ENCODE assay signal across 1 cellular context in the genomic region with DNA sequence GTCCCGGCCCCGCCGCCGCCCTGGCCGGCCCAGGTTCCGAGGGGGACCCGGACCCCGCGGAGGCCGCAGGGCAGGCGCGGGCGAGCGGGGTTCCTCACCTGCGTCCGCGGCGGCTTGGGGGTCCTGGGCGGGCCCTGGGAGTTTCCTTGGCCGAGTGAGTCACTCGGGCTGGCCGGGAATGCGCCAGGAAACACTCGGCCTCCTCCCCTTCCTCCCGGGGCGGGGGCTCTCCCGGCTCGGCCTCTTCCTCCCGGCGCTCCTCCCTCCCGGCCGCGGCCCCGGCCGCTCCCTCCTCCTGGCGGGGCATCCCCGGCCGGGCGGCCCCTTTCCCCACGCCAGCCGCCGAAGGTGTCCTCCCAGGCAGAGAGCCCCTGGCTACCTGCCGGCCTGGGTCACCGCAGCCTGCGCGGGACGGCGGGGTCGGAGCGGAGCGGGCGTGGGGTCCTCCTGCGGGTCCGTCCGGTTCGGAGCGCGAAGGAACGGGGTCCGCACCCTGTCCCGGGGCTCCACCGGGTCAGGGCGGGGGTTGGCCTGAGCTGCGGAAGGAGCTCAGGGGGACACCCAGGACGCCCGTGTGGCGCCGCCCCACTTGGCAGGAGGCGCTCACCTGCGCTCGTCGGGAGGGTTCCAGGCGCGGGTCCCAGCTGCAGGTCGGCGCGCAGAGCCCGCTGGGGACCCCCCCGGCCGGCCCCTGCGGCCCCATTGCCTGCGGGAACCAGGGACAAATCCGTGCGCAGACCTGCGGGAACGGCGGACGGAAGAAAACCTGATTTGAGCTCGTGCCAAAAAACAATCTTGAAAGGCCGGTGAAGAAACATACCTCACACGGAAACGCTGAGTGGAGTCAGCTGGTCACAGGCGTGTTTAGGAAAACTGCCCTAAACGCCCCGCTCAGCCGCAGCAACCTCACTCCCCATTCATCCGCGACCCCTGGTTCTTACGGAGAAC.
TF ChIP-seq lines count a peak whose summit lies in the region.

A gene (minus strand): TSS at position 180 of the 948 bp plus-strand sequence. CDS start 33,083 bp downstream, outside the sequence.

TF ChIP-seq in GM23338, 12 proteins besides CTCF, POLR2A, EP300 and RAD21 (continued from another document):
- TF ChIP-seq, protein P1, sequence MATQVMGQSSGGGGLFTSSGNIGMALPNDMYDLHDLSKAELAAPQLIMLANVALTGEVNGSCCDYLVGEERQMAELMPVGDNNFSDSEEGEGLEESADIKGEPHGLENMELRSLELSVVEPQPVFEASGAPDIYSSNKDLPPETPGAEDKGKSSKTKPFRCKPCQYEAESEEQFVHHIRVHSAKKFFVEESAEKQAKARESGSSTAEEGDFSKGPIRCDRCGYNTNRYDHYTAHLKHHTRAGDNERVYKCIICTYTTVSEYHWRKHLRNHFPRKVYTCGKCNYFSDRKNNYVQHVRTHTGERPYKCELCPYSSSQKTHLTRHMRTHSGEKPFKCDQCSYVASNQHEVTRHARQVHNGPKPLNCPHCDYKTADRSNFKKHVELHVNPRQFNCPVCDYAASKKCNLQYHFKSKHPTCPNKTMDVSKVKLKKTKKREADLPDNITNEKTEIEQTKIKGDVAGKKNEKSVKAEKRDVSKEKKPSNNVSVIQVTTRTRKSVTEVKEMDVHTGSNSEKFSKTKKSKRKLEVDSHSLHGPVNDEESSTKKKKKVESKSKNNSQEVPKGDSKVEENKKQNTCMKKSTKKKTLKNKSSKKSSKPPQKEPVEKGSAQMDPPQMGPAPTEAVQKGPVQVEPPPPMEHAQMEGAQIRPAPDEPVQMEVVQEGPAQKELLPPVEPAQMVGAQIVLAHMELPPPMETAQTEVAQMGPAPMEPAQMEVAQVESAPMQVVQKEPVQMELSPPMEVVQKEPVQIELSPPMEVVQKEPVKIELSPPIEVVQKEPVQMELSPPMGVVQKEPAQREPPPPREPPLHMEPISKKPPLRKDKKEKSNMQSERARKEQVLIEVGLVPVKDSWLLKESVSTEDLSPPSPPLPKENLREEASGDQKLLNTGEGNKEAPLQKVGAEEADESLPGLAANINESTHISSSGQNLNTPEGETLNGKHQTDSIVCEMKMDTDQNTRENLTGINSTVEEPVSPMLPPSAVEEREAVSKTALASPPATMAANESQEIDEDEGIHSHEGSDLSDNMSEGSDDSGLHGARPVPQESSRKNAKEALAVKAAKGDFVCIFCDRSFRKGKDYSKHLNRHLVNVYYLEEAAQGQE (IDR thresholded peaks at IDR 0.05; ENCODE audit: unreplicated experiment): no peak
